In the genomic region with DNA sequence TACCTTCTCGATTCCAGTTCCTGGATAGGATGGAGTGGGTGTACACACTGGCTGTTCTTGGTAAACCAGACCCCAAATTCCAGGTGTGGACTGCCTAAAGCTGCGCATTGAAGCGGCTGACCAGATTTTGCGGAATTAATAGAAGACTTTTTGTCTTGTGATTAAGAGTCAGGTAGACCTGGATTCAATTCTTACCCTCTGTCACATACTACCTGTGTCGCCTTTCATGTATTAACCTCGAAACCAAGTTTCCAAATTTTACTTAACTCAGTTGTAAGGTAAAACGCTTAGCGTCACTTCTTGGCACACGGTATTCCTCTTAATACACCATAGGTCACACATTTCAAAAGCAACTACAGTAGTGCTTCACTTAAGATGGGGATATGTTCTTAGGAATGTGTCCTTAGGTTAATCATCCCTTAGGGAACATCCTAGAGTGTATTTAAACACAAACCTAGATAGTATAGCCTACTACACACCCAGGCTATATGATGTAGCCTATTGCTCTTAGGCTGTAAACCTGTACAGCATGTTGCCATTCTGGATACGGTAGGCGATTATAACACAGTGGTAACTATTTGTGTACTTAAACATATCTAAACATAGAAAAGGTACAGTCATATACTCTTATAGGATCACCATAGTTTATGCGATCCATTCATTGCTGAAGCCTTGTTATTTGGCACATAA, we compare ENCODE assay signal across 8 cellular contexts. TPM values are rescaled to one million over a fixed set of nuclear protein-coding genes. Genes with fewer than 3 reads are reported as not detected.
DNase-seq lines count a peak whose midpoint lies in the region; ATAC-seq, FAIRE-seq and TF ChIP-seq lines count a peak whose summit lies in the region.

No MANE protein-coding gene starts in this region.

- H3K4me1 ChIP-seq in heart left ventricle: peaks cover 0 to 35% (median 27%) of the 10 kb centered on the region in 12 donors
- H3K4me1 ChIP-seq in GM12878 (ENCODE audit: control insufficient read depth, insufficient read depth, low read length): peaks cover 6% of the 10 kb centered on the region; the same call in 1 of the 2 replicates
- peaks cover 5% of the 10 kb centered on the region in 2 donors for H3K4me1 ChIP-seq in lung (ENCODE audit: control insufficient read depth in 2 of 2, insufficient read depth in 2 of 2, low read length in 2 of 2)
- peaks cover 3% of the 10 kb centered on the region for H3K4me1 ChIP-seq in urinary bladder (ENCODE audit: insufficient read depth)

- intact Hi-C loops in heart left ventricle (cut with DNase I): loop anchor here in 7 of 10 donors (5.0 to 10.0 kb wide), 6 partner anchors 46 to 258 kb away; partner anchors contain the start of genes NUS1 (in 2 of the 7) and DCBLD1 (in 1 of the 7)
- intact Hi-C loops in left ventricle myocardium superior (cut with micrococcal nuclease): no loop called here
- intact Hi-C loops in GM12878 (cut with micrococcal nuclease; ENCODE audit: unreplicated experiment): no loop called here

- TF ChIP-seq EP300 in GM12878 (IDR thresholded peaks at IDR 0.05; ENCODE audit: borderline replicate concordance in 1 of 2, control insufficient read depth in 1 of 2, low read depth in 2 of 2, low read length in 2 of 2): no peak

- SMC1A ChIA-PET in GM12878 (lab: Charles Lee; ENCODE audit: uncharacterized antibody, unreplicated experiment): interaction anchor here (0.7 to 8.5 kb wide), 8 partner anchors 10 to 218 kb away, joined by 3 to 128 read pairs (median 6); partner anchors contain the start of gene DCBLD1

- peak overlapping the region; percentile 76 for H3K9ac ChIP-seq in GM12878 (ENCODE audit: control insufficient read depth, insufficient read depth, low read length)

- peak overlapping the region; percentile 74 to 99 (median 90) for H3K4me3 ChIP-seq in heart left ventricle
- peak overlapping the region; percentile 62 for H3K4me3 ChIP-seq in GM12878
- H3K4me3 ChIP-seq in lung: peak overlapping the region; percentile 56
- peak overlapping the region; percentile 90 for H3K4me3 ChIP-seq in urinary bladder (ENCODE audit: low read depth, low read length)

- WGBS in heart left ventricle, 4 donors: 50 to 60% (median 57%) methylated on average over 12 of the region's 12 CpGs
- 72% methylated on average over 12 of the region's 12 CpGs for WGBS in GM12878 (ENCODE audit: insufficient coverage, insufficient replicate concordance, low lambda C conversion rate, missing lambda C conversion rate)
- 52 to 54% methylated on average over 12 of the region's 12 CpGs for WGBS in lung, 2 donors
- 53% methylated on average over 12 of the region's 12 CpGs for WGBS in urinary bladder

- peak overlapping the region; percentile 73 to 96 (median 92) for H3K27ac ChIP-seq in heart left ventricle
- peak overlapping the region; percentile 79 for H3K27ac ChIP-seq in GM12878 (ENCODE audit: control insufficient read depth, insufficient read depth)
- peak overlapping the region; percentile 79 to 96 for H3K27ac ChIP-seq in lung (ENCODE audit: low read depth in 1 of 2, low read length in 1 of 2)
- peak overlapping the region; percentile 77 for H3K27ac ChIP-seq in urinary bladder (ENCODE audit: low read depth)

- POLR2A ChIA-PET in GM12878 (lab: Charles Lee): interaction anchor here (1.1 to 4.3 kb wide), 5 partner anchors 14 to 120 kb away, joined by 3 to 14 read pairs (median 5); partner anchors contain the start of gene DCBLD1

- H3K79me2 ChIP-seq in GM12878 (ENCODE audit: control insufficient read depth, insufficient read depth, low read length): peaks cover 42% of the 10 kb centered on the region

- CTCF ChIA-PET in GM12878 (lab: Yijun Ruan, JAX): interaction anchor here (1.0 to 5.2 kb wide), 12 partner anchors 30 to 256 kb away, joined by 4 to 121 read pairs (median 9); partner anchors contain the start of gene DCBLD1

- H3K36me3 ChIP-seq in heart left ventricle (peaks cover 0 to 10% (median 0%) of the 10 kb centered on the region in 9 donors), GM12878 (ENCODE audit: control insufficient read depth in 2 of 2, insufficient read depth in 2 of 2, low read length in 1 of 2) (peaks cover 0 to 5% of the 10 kb centered on the region in 2 experiments; a peak in 1 of 4 replicates), lung (ENCODE audit: control insufficient read depth in 2 of 2, insufficient read depth in 2 of 2, low read length in 2 of 2) (peaks cover 0 to 2% of the 10 kb centered on the region in 2 donors), urinary bladder (ENCODE audit: insufficient read depth) (no peaks in the 10 kb centered on the region)

- RAD21 ChIA-PET in GM12878 (lab: Charles Lee; ENCODE audit: unreplicated experiment): interaction anchor here (0.7 to 6.2 kb wide), 12 partner anchors 45 to 631 kb away, joined by 3 to 71 read pairs (median 4); partner anchors contain the start of gene DCBLD1

- no peaks in the 10 kb centered on the region for H3K9me3 ChIP-seq in heart left ventricle
- H3K9me3 ChIP-seq in GM12878 (replicated peaks; ENCODE audit: control insufficient read depth, insufficient read depth, low read length): peaks cover 5% of the 10 kb centered on the region; the same call in 2 of the 3 replicates
- H3K9me3 ChIP-seq in lung (ENCODE audit: control insufficient read depth in 2 of 2, insufficient read depth in 1 of 2, low read length in 1 of 2): no peaks in the 10 kb centered on the region

- H3K4me2 ChIP-seq in GM12878 (ENCODE audit: control insufficient read depth, insufficient read depth): peak overlapping the region; percentile 94

- TF ChIP-seq POLR2A in heart left ventricle (IDR thresholded peaks at IDR 0.05) (no peak), GM12878 (IDR thresholded peaks at IDR 0.05; ENCODE audit: low read depth, low read length) (no peak)

- no peaks in the 10 kb centered on the region for H3K27me3 ChIP-seq in heart left ventricle
- no peaks in the 10 kb centered on the region for H3K27me3 ChIP-seq in GM12878 (replicated peaks in 1 of 2; ENCODE audit: control insufficient read depth in 2 of 2, insufficient read depth in 2 of 2, low read length in 1 of 2)
- no peaks in the 10 kb centered on the region for H3K27me3 ChIP-seq in lung (ENCODE audit: control insufficient read depth, insufficient read depth)

- no peak for TF ChIP-seq RAD21 in GM12878 (IDR thresholded peaks at IDR 0.05; ENCODE audit: insufficient read depth, low read depth, low read length)

- DNase-seq in heart left ventricle: no peak
- DNase-seq in left ventricle myocardium superior: no peak
- DNase-seq in GM12878 (ENCODE audit: low read depth, low spot score): no peak
- DNase-seq in lung (ENCODE audit: low spot score): no peak
- DNase-seq in NCI-H82 (lab: John Stamatoyannopoulos, UW): no peak
- no peak for DNase-seq in C1 segment of cervical spinal cord (lab: John Stamatoyannopoulos, UW)

- no peak for TF ChIP-seq CTCF in heart left ventricle (IDR thresholded peaks at IDR 0.05)
- TF ChIP-seq CTCF in GM12878 (IDR thresholded peaks at IDR 0.05 in 2 of 3, conservative IDR thresholded peaks at IDR 0.05 in 1 of 3; ENCODE audit: control insufficient read depth in 2 of 3, extremely low read depth in 1 of 3, insufficient read depth in 1 of 3, low read depth in 3 of 3, low read length in 3 of 3): no peak
- TF ChIP-seq CTCF in lung (IDR thresholded peaks at IDR 0.05; ENCODE audit: control extremely low read depth, extremely low read depth): no peak

- in situ Hi-C loops in GM12878 (cut with MboI): no loop called here

- H4K20me1 ChIP-seq in GM12878 (ENCODE audit: control insufficient read depth, insufficient read depth): no peaks in the 10 kb centered on the region

- BruUV-seq in GM12878 (replicated peaks; lab: Mats Ljungman, UMichigan): TSS peak; percentile 99

- ATAC-seq in heart left ventricle (no peak), left ventricle myocardium superior (no peak), GM12878 (no peak), lung (ENCODE audit: insufficient read depth, low FRiP score) (no peak), GM21576 (IDR thresholded peaks at IDR 0.05; ENCODE audit: unreplicated experiment) (no peak)

- H2AFZ ChIP-seq in GM12878 (ENCODE audit: control insufficient read depth, low read depth, low read length): peak overlapping the region; percentile 98

- FAIRE-seq in GM12878 (lab: Jason Lieb, UNC): no peak

RNA-seq across cellular contexts. Expression of gene GOPC, which starts 0.7 kb away (rescaled TPM):
- total RNA-seq in heart left ventricle: 10 to 100 TPM; 16.4 to 29.9 (median 21.5) TPM
- polyA plus RNA-seq in heart left ventricle: 10 to 100 TPM; 13.5 to 16.2 TPM
- total RNA-seq in left ventricle myocardium superior: 19.3 TPM
- total RNA-seq in GM12878 (2013; cell fraction: nucleolus; rRNA removed): 37.9 and 40.2 TPM in 2 replicates
- total RNA-seq in GM12878 (2014; rRNA removed): 18.8 and 23.7 TPM in 2 replicates
- 21.8 and 22.2 TPM in 2 replicates for total RNA-seq in GM12878 (2014; rRNA removed; fragmentation: Illumina TruSeq; extraction: Trizol)
- total RNA-seq in GM12878 (2021): 18.6 and 19.1 TPM in 2 replicates
- polyA plus RNA-seq in GM12878 (2011; ENCODE audit: low read depth): 6.2 TPM
- polyA plus RNA-seq in GM12878 (2011; rRNA removed): 28.5 and 48.0 TPM in 2 replicates
- polyA plus RNA-seq in GM12878 (2011; cell fraction: cytosol; rRNA removed): 8.2 and 8.8 TPM in 2 replicates
- polyA plus RNA-seq in GM12878 (2011; cell fraction: nucleus; rRNA removed): 26.1 and 33.0 TPM in 2 replicates
- polyA plus RNA-seq in GM12878 (2012): 11.0 and 18.0 TPM in 2 replicates
- polyA plus RNA-seq in GM12878 (2014; fragmentation: Illumina TruSeq; extraction: Trizol): 21.3 and 28.7 TPM in 2 replicates
- 1 to 10 TPM; 5.8 to 8.2 TPM for polyA plus RNA-seq in GM12878 (2014; fragmentation: Nextera tagmentation; extraction: Ambion mirVana)
- polyA plus RNA-seq in GM12878 (2014; rRNA removed): 14.7 and 17.3 TPM in 2 replicates
- 10 to 100 TPM; 15.2 to 15.8 TPM for polyA plus RNA-seq in GM12878 (2016; fragmentation: Nextera tagmentation; extraction: Ambion mirVana)
- polyA minus RNA-seq in GM12878 (2011; rRNA and poly(A)+ RNA removed): 11.2 and 18.2 TPM in 2 replicates
- polyA minus RNA-seq in GM12878 (2011; cell fraction: cytosol; rRNA and poly(A)+ RNA removed): 9.2 and 10.3 TPM in 2 replicates
- polyA minus RNA-seq in GM12878 (2011; cell fraction: nucleus; rRNA and poly(A)+ RNA removed): 16.2 and 18.4 TPM in 2 replicates
- total RNA-seq in lung: 10 to 100 TPM; 14.9 to 54.5 TPM
- polyA plus RNA-seq in lung: 10 to 100 TPM; 11.4 to 13.8 TPM
- 71.5 TPM for total RNA-seq in urinary bladder
- polyA plus RNA-seq in urinary bladder: 20.0 TPM

Comparison
In these comparisons a context has a peak if more than half of its experiments do, and no peak if none do; other contexts are left out.
1. intact Hi-C loops: an anchor here in heart left ventricle (5.0 to 10.0 kb wide); none called in left ventricle myocardium superior and GM12878.